ENCODE assay signal across 1 cellular context in the genomic region with DNA sequence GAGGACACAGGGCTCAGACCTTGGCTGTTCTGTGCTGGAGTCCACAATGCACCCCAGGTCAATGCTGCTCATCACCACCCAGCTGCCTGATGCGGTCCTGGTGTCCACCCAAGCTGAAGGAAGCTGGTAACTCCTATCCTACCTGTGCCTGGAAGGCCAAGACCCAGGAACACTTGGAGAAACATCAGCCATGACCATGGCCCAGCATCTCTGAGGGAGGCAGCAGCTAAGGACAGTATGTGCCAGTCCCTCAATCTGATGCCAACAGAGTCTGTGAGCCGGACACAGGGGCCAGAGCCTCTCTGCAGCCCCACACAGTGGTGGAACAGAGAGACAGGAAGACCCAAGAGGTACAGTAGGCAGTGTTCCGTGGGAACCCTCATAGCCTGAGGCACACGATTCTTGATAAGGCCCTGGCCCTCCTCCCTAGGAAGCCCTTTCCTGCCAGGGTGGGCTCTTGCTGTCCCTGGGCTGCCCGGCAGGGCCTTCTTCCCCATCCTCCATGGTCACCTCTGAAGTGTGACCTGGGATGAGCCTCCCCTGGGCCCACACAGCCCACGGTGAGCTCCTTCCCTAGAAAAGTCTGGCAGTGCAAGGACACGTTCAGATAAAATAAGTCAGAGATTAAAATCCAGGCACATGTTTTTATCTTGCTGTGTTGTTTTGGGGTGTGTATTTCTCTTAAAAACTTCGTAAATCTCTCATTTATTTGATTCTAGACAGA.
TF ChIP-seq lines count a peak whose summit lies in the region.

No MANE protein-coding gene starts in this region.

TF ChIP-seq in HepG2, 621 proteins besides CTCF, POLR2A, EP300 and RAD21:
- TF ChIP-seq, protein P1, sequence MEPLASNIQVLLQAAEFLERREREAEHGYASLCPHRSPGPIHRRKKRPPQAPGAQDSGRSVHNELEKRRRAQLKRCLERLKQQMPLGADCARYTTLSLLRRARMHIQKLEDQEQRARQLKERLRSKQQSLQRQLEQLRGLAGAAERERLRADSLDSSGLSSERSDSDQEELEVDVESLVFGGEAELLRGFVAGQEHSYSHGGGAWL (CRISPR knock-in tag; IDR thresholded peaks at IDR 0.05): no peak
- TF ChIP-seq BCL6 (CRISPR knock-in tag; IDR thresholded peaks at IDR 0.05) (no peak), ZNF160 (CRISPR knock-in tag; IDR thresholded peaks at IDR 0.05) (no peak), HHEX (CRISPR knock-in tag; IDR thresholded peaks at IDR 0.05) (no peak), ATF2 (CRISPR knock-in tag; IDR thresholded peaks at IDR 0.05) (no peak), ZNF598 (CRISPR knock-in tag; IDR thresholded peaks at IDR 0.05; ENCODE audit: borderline replicate concordance) (no peak), ZNF17 (CRISPR knock-in tag; IDR thresholded peaks at IDR 0.05) (no peak)
- TF ChIP-seq, protein P2, sequence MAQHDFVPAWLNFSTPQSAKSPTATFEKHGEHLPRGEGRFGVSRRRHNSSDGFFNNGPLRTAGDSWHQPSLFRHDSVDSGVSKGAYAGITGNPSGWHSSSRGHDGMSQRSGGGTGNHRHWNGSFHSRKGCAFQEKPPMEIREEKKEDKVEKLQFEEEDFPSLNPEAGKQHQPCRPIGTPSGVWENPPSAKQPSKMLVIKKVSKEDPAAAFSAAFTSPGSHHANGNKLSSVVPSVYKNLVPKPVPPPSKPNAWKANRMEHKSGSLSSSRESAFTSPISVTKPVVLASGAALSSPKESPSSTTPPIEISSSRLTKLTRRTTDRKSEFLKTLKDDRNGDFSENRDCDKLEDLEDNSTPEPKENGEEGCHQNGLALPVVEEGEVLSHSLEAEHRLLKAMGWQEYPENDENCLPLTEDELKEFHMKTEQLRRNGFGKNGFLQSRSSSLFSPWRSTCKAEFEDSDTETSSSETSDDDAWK (CRISPR knock-in tag; IDR thresholded peaks at IDR 0.05): no peak
TF ChIP-seq in HepG2: peak in this region for 0.
